In genomic region chr3:141412936-141413354, GRCh38 we compare ENCODE assay signal across 8 cellular contexts. TPM values are rescaled to one million over a fixed set of nuclear protein-coding genes. Genes with fewer than 3 reads are reported as not detected.
DNase-seq lines count a peak whose midpoint lies in the region; ATAC-seq and TF ChIP-seq lines count a peak whose summit lies in the region.

No MANE protein-coding gene starts in this region.

- H3K9me3 Mint-ChIP-seq in activated CD8-positive, alpha-beta T cell treated with anti-CD3 and anti-CD28 coated beads, Interleukin-2, amount 10 ng/mL, durations not matched to agents 7 days and 5 days (ENCODE audit: insufficient read depth) = no peaks in the 10 kb centered on the region

- H3K27ac Mint-ChIP-seq in activated CD8-positive, alpha-beta T cell treated with anti-CD3 and anti-CD28 coated beads, Interleukin-2, amount 10 ng/mL, durations not matched to agents 7 days and 5 days = peak overlapping the region; percentile 97

- no peak for ATAC-seq in activated CD8-positive, alpha-beta T cell treated with anti-CD3 and anti-CD28 coated beads, Interleukin-2, amount 10 ng/mL, durations not matched to agents 7 days and 5 days
- ATAC-seq in GM21515 (IDR thresholded peaks at IDR 0.05; ENCODE audit: unreplicated experiment) (no peak), GM21619 (IDR thresholded peaks at IDR 0.05; ENCODE audit: unreplicated experiment) (no peak)

- peaks cover 6% of the 10 kb centered on the region for H3K36me3 ChIP-seq in BE2C

- POLR2A ChIA-PET in activated CD8-positive, alpha-beta T cell treated with anti-CD3 and anti-CD28 coated beads, Interleukin-2, amount 10 ng/mL, durations not matched to agents 7 days and 5 days (lab: Charles Lee) = interaction anchor here (0.8 to 4.0 kb wide), 9 partner anchors 9 to 106 kb away, joined by 3 to 22 read pairs (median 4); partner anchors contain the start of gene RASA2

- CTCF ChIA-PET in activated CD8-positive, alpha-beta T cell treated with anti-CD3 and anti-CD28 coated beads, Interleukin-2, amount 10 ng/mL, durations not matched to agents 7 days and 5 days (lab: Charles Lee) = interaction anchor here (0.9 to 4.6 kb wide), 12 partner anchors 10 to 106 kb away, joined by 3 to 32 read pairs (median 8); no protein-coding TSS in a partner anchor

- intact Hi-C loops in head of caudate nucleus (cut with DNase I) = loop anchor here (5.0 kb wide), 1 partner anchor 46 kb away; the partner anchor contains the start of gene ZBTB38

- peaks cover 62% of the 10 kb centered on the region for H3K36me3 Mint-ChIP-seq in activated CD8-positive, alpha-beta T cell treated with anti-CD3 and anti-CD28 coated beads, Interleukin-2, amount 10 ng/mL, durations not matched to agents 7 days and 5 days (ENCODE audit: low read depth)

- peaks cover 68% of the 10 kb centered on the region for H3K4me1 Mint-ChIP-seq in activated CD8-positive, alpha-beta T cell treated with anti-CD3 and anti-CD28 coated beads, Interleukin-2, amount 10 ng/mL, durations not matched to agents 7 days and 5 days (ENCODE audit: low read depth)

- H3K9me3 ChIP-seq in BE2C = no peaks in the 10 kb centered on the region

- no peak overlapping the region for H3K4me3 ChIP-seq in BE2C (ENCODE audit: low read depth, low read length)

- H3K27me3 ChIP-seq in BE2C = no peaks in the 10 kb centered on the region

- TF ChIP-seq CTCF in BE2C (IDR thresholded peaks at IDR 0.05; ENCODE audit: low read depth, low read length) = no peak

- peak overlapping the region; percentile 79 for H3K4me3 Mint-ChIP-seq in activated CD8-positive, alpha-beta T cell treated with anti-CD3 and anti-CD28 coated beads, Interleukin-2, amount 10 ng/mL, durations not matched to agents 7 days and 5 days

- DNase-seq in GOT3 (lab: John Stamatoyannopoulos, UW) (peak; percentile 26), head of caudate nucleus (peak; percentile 73 to 94 (median 88)), pons (ENCODE audit: low spot score) (peak; percentile 92), BE2C (no peak), NCI-H748 (lab: John Stamatoyannopoulos, UW; ENCODE audit: unreplicated experiment) (no peak)
- DNase-seq in activated CD8-positive, alpha-beta T cell treated with anti-CD3 and anti-CD28 coated beads, Interleukin-2, amount 10 ng/mL, durations not matched to agents 7 days and 5 days = no peak

- H3K4me1 ChIP-seq in BE2C = peaks cover 15% of the 10 kb centered on the region

- no peaks in the 10 kb centered on the region for H3K27me3 Mint-ChIP-seq in activated CD8-positive, alpha-beta T cell treated with anti-CD3 and anti-CD28 coated beads, Interleukin-2, amount 10 ng/mL, durations not matched to agents 7 days and 5 days (ENCODE audit: low read depth)

RNA-seq across cellular contexts. Expression of gene ZBTB38, which starts 44.6 kb away (rescaled TPM):
- 10 to 100 TPM; 27.8 to 29.6 TPM for total RNA-seq in activated CD8-positive, alpha-beta T cell treated with anti-CD3 and anti-CD28 coated beads, Interleukin-2, amount 10 ng/mL, durations not matched to agents 7 days and 5 days
- polyA plus RNA-seq in BE2C (2012; ENCODE audit: insufficient read depth, insufficient read length, low read depth) = 45.6 TPM

Comparison
In these comparisons a context has a peak if more than half of its experiments do, and no peak if none do; other contexts are left out.
1. DNase-seq: peak in GOT3 (single experiment), head of caudate nucleus (42 of 42) and pons (single experiment); none in activated CD8-positive, alpha-beta T cell treated with anti-CD3 and anti-CD28 coated beads, Interleukin-2, amount 10 ng/mL, durations not matched to agents 7 days and 5 days (single experiment), BE2C (single experiment) and NCI-H748 (single experiment).